In genomic region chr7:29609162-29610030, GRCh38 we compare ENCODE assay signal across 8 cellular contexts.
DNase-seq lines count a peak whose midpoint lies in the region; ATAC-seq and TF ChIP-seq lines count a peak whose summit lies in the region.

No MANE protein-coding gene starts in this region.

- H3K36me3 ChIP-seq in mucosa of stomach (ENCODE audit: control insufficient read depth, insufficient read depth, low read length): no peaks in the 10 kb centered on the region

- DNase-seq in GM12865 (ENCODE audit: low read depth): peak; percentile 33
- DNase-seq in NCI-H2029 treated with DMSO at 0.1 percent for 48 hours (lab: John Stamatoyannopoulos, UW): peak; percentile 42
- DNase-seq in cerebellar cortex (ENCODE audit: low spot score): peak; percentile 73
- no peak for DNase-seq in NK-92 treated with Interleukin-12 subunit alpha and Interleukin-12 subunit beta, amount 100 ng/mL, for 24 hours (lab: John Stamatoyannopoulos, UW)
- DNase-seq in amygdala (lab: John Stamatoyannopoulos, UW): no peak

- peaks cover 44% of the 10 kb centered on the region for H3K4me1 ChIP-seq in mucosa of stomach (ENCODE audit: control insufficient read depth, insufficient read depth, low read length)

- no peaks in the 10 kb centered on the region for H3K9me3 ChIP-seq in mucosa of stomach (ENCODE audit: control insufficient read depth, low read length)

- H3K4me3 ChIP-seq in GM12865 (ENCODE audit: low read depth, low read length) (no peak overlapping the region), mucosa of stomach (ENCODE audit: low read length) (no peak overlapping the region)

- TF ChIP-seq CTCF in GM12865 (IDR thresholded peaks at IDR 0.05; ENCODE audit: insufficient read depth, low read depth, low read length, missing control alignments): peak; percentile 81

- no peak for ATAC-seq in HG03457 (IDR thresholded peaks at IDR 0.05; ENCODE audit: unreplicated experiment)
- no peak for ATAC-seq in HG03378 (IDR thresholded peaks at IDR 0.05; ENCODE audit: unreplicated experiment)

- no peaks in the 10 kb centered on the region for H3K27me3 ChIP-seq in mucosa of stomach (ENCODE audit: control insufficient read depth, insufficient read depth, low read length)

- peak overlapping the region; percentile 6 for H3K9ac ChIP-seq in mucosa of stomach (ENCODE audit: low read length)

Comparison
In these comparisons a context has a peak if more than half of its experiments do, and no peak if none do; other contexts are left out.
1. DNase-seq: peak in GM12865 (single experiment), NCI-H2029 treated with DMSO at 0.1 percent for 48 hours (single experiment) and cerebellar cortex (single experiment); none in NK-92 treated with Interleukin-12 subunit alpha and Interleukin-12 subunit beta, amount 100 ng/mL, for 24 hours (single experiment) and amygdala (0 of 56).